In the genomic region with DNA sequence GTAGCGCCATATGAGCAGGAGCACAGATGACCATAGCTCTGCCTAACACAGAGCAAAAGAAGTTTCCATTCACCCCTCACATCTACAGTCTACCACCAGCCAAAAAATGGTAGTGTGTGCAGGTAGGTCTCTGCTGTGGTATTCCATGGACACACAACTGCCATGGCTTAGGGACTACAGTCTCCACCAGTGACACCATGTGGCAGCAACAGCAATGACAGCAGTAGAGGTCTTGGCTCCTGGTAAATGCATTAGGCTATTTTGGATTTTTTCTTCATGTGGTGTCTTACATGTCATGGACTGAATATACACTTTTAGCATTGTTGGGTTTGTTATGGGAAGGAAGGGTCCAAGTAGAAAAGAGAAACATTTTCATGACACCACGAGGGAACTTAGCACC, we compare ENCODE assay signal across 8 cellular contexts.
DNase-seq lines count a peak whose midpoint lies in the region; ATAC-seq, FAIRE-seq and TF ChIP-seq lines count a peak whose summit lies in the region.

No MANE protein-coding gene starts in this region.

- POLR2A ChIA-PET in AG04449 (lab: Yijun Ruan, JAX): no interaction called here

- CTCF ChIA-PET in AG04449 (lab: Yijun Ruan, JAX): no interaction called here

- no peak for TF ChIP-seq POLR2A in erythroblast (IDR thresholded peaks at IDR 0.05; ENCODE audit: low read length)

- FAIRE-seq in GM19239 (lab: Jason Lieb, UNC): peak; percentile 82

- H3K4me1 Mint-ChIP-seq in T-helper 17 cell: no peaks in the 10 kb centered on the region

- TF ChIP-seq CTCF in AG04449 (IDR thresholded peaks at IDR 0.05; ENCODE audit: insufficient read depth, low read length, missing control alignments): peak; percentile 24

- DNase-seq in AG04449 (ENCODE audit: low read depth, low spot score): no peak
- no peak for DNase-seq in GM19239 (ENCODE audit: insufficient read length, low spot score)
- DNase-seq in erythroblast (lab: John Stamatoyannopoulos, UW): peak; percentile 6 to 15
- DNase-seq in NCI-H774 (lab: John Stamatoyannopoulos, UW): no peak
- no peak for DNase-seq in activated CD8-positive, alpha-beta memory T cell treated with anti-CD3 and anti-CD28 coated beads, Interleukin-2, amount 50 U/mL, for 48 hours
- no peak for DNase-seq in activated naive CD4-positive, alpha-beta T cell treated with Interleukin-2 at 50 U/mL for 16 hours
- DNase-seq in T-helper 17 cell: no peak

- no peak overlapping the region for H3K4me3 Mint-ChIP-seq in T-helper 17 cell

- H3K27me3 Mint-ChIP-seq in T-helper 17 cell: peaks cover 30% of the 10 kb centered on the region

- no peak overlapping the region for H3K27ac Mint-ChIP-seq in T-helper 17 cell

- TF ChIP-seq RAD21 in Ishikawa (IDR thresholded peaks at IDR 0.05; ENCODE audit: low read depth): peak; percentile 55

- H3K9me3 ChIP-seq in T-helper 17 cell (ENCODE audit: control insufficient read depth, low read length, poor library complexity, severe bottlenecking): no peaks in the 10 kb centered on the region

- no peak for ATAC-seq in T-helper 17 cell

- no peak for TF ChIP-seq EP300 in Ishikawa (IDR thresholded peaks at IDR 0.05; ENCODE audit: borderline replicate concordance)

- no peaks in the 10 kb centered on the region for H3K36me3 Mint-ChIP-seq in T-helper 17 cell (ENCODE audit: low read depth)

- no peak overlapping the region for H3K4me3 ChIP-seq in AG04449 (ENCODE audit: low read depth, low read length)

TF ChIP-seq in Ishikawa, 13 proteins besides CTCF, POLR2A, EP300 and RAD21:
- TF ChIP-seq TCF12 (IDR thresholded peaks at IDR 0.05; ENCODE audit: low read depth): no peak
- no peak for TF ChIP-seq TAF1 (IDR thresholded peaks at IDR 0.05; ENCODE audit: low read depth)
- TF ChIP-seq CREB1 (IDR thresholded peaks at IDR 0.05; ENCODE audit: low read depth): no peak
- TF ChIP-seq EGR1 (IDR thresholded peaks at IDR 0.05): no peak
- no peak for TF ChIP-seq NFIC (IDR thresholded peaks at IDR 0.05)
- TF ChIP-seq TEAD4 (IDR thresholded peaks at IDR 0.05): no peak

Comparison
In these comparisons a context has a peak if more than half of its experiments do, and no peak if none do; other contexts are left out.
1. DNase-seq: peak in erythroblast (2 of 2); none in AG04449 (single experiment), GM19239 (single experiment), NCI-H774 (single experiment), activated CD8-positive, alpha-beta memory T cell treated with anti-CD3 and anti-CD28 coated beads, Interleukin-2, amount 50 U/mL, for 48 hours (single experiment), activated naive CD4-positive, alpha-beta T cell treated with Interleukin-2 at 50 U/mL for 16 hours (single experiment) and T-helper 17 cell (0 of 3).